Comparison of ENCODE assay signal across 8 cellular contexts in genomic region chr12:48716493-48717251, GRCh38. TPM values are rescaled to one million over a fixed set of nuclear protein-coding genes. Genes with fewer than 3 reads are reported as not detected.
A peak's percentile ranks its signal among the peaks of the same experiment; 100 is the strongest.
DNase-seq lines count a peak whose midpoint lies in the region; ATAC-seq and TF ChIP-seq lines count a peak whose summit lies in the region.

Gene CCNT1 (minus strand): TSS chr12:48716707. CDS start chr12:48716675, 32 bp downstream.

- no peaks in the 10 kb centered on the region for H3K4me1 ChIP-seq in testis

- intact Hi-C loops in testis (cut with DNase I; ENCODE audit: low total_unique reads) = no loop called here

- H3K9me3 ChIP-seq in testis = no peaks in the 10 kb centered on the region

- H3K36me3 ChIP-seq in testis (ENCODE audit: low read depth, missing control alignments) = no peaks in the 10 kb centered on the region

- H3K9me3 Mint-ChIP-seq in activated naive CD8-positive, alpha-beta T cell (ENCODE audit: low read depth) = peaks cover 8% of the 10 kb centered on the region

- peak; percentile 15 for TF ChIP-seq CTCF in GM12864 (IDR thresholded peaks at IDR 0.05; ENCODE audit: low read depth, low read length, missing control alignments)
- peak in 1 of 3 donors; percentile 63 for TF ChIP-seq CTCF in omental fat pad (IDR thresholded peaks at IDR 0.05)
- peak; percentile 9 to 31 (median 21) for TF ChIP-seq CTCF in testis (IDR thresholded peaks at IDR 0.05)

- ATAC-seq in HG02642 (IDR thresholded peaks at IDR 0.05; ENCODE audit: poor library complexity, unreplicated experiment) (peak; percentile 97), omental fat pad (ENCODE audit: low FRiP score) (peak; percentile 98)

- H3K27me3 ChIP-seq in testis = no peaks in the 10 kb centered on the region

- H3K27me3 Mint-ChIP-seq in activated naive CD8-positive, alpha-beta T cell = no peaks in the 10 kb centered on the region

- H3K27ac ChIP-seq in testis = peak within 1 kb of the TSS; percentile 86 to 95

- H3K4me3 ChIP-seq in GM12864 (ENCODE audit: low read depth, low read length) (peak within 1 kb of the TSS; percentile 65), testis (peak within 1 kb of the TSS; percentile 80 to 94)

- peaks cover 16% of the 10 kb centered on the region for H3K36me3 Mint-ChIP-seq in activated naive CD8-positive, alpha-beta T cell

- 0 to 1% methylated on average over 23 to 61 of the region's 61 CpGs for WGBS in testis, 2 donors

- H3K27ac Mint-ChIP-seq in activated naive CD8-positive, alpha-beta T cell = peak within 1 kb of the TSS; percentile 98

- TF ChIP-seq POLR2A in testis (IDR thresholded peaks at IDR 0.05) = no peak

- peak within 1 kb of the TSS; percentile 98 for H3K4me3 Mint-ChIP-seq in activated naive CD8-positive, alpha-beta T cell

- DNase-seq in GM12864 (ENCODE audit: low read depth) (peak; percentile 100), NCI-H1105 (lab: John Stamatoyannopoulos, UW) (peak; percentile 95), SKM-1 treated with dmso at 0.1 percent for 144 hours (lab: John Stamatoyannopoulos, UW; ENCODE audit: unreplicated experiment) (peak; percentile 86), glomerular endothelial cell (ENCODE audit: extremely low read depth, low read depth, low spot score) (peak; percentile 98), omental fat pad (ENCODE audit: low spot score) (peak; percentile 96), testis (peak; percentile 98)

- H3K4me1 Mint-ChIP-seq in activated naive CD8-positive, alpha-beta T cell (ENCODE audit: low read depth) = peaks cover 45% of the 10 kb centered on the region

RNA-seq across cellular contexts. Expression of gene CCNT1, which starts in this region (rescaled TPM):
- 16.9 and 17.1 TPM in 2 replicates for total RNA-seq in glomerular endothelial cell
- total RNA-seq in omental fat pad = 10 to 100 TPM; 20.7 to 45.1 (median 32.0) TPM
- 10 to 100 TPM; 50.2 to 53.5 TPM for total RNA-seq in testis
- polyA plus RNA-seq in testis (ENCODE audit: insufficient read depth, low read depth, low replicate concordance) = 42.0 TPM

Comparison
In these comparisons a context has a peak if more than half of its experiments do, and no peak if none do; other contexts are left out.
1. Peak in every context shown above with its lines: DNase-seq, ATAC-seq, H3K4me3 ChIP-seq and H3K27ac ChIP-seq.